Comparison of ENCODE assay signal across 14 cellular contexts in the genomic region with DNA sequence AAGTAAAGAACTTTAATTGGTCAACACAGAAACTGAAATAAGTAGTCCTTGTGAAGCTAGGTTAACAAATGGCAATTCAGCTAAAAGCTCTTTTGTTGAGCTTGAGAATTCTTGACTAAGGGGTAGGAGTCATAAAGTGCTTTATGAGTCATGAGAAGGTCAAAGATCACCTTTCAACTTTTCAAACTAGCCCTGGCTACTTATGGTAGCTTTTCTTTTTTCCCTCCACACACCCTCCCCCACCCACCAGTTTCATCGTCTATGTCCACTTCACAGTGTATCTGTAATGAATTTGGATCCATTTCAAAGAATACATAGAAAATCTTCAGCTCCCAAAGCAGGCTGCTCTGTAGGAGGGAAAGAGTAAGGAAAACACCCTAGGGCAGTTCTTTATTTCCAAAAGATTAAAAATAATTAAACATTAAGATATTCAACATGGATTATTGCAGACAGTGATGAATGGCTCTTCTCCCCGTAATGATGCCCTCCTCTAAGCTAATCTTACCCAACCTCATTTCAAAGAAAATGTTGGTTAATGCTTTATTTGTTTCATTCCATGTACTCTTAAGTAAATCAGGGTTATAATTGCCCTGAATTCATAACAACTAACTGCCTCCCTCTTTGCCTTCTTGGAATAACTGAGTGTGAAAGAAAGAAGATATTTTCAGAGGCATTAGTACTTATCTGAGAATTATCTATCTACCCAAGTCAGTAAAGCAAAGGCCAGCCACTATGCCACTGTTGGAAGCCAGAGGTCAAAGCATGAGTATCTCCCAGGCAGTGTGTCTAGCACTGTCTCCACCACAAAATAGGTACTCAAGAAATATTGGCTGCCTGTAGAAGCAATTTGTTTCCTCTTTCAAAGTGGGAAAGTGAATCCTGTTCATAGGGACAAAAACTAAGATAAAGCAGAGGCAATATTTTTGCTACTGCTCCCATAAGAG.
DNase-seq lines count a peak whose midpoint lies in the region; ATAC-seq and TF ChIP-seq lines count a peak whose summit lies in the region.
"Had no signal": no experiment of that assay in that cellular context is flagged by ENCODE, and none has a peak within 500 bp of the region (broad histone marks: within the 10 kb centered on the region; RNA-seq: fewer than 3 reads in every experiment).

No MANE protein-coding gene starts in this region.

- CTCF ChIA-PET in naive thymus-derived CD4-positive, alpha-beta T cell (lab: Charles Lee): no interaction called here

- H3K36me3 ChIP-seq in parathyroid adenoma (ENCODE audit: control insufficient read depth, insufficient read depth, low read length): no peaks in the 10 kb centered on the region
- no peaks in the 10 kb centered on the region for H3K36me3 ChIP-seq in naive thymus-derived CD4-positive, alpha-beta T cell (ENCODE audit: control insufficient read depth in 2 of 3, insufficient read depth in 3 of 3, low read length in 3 of 3)
- H3K36me3 ChIP-seq: Peyer's patch, spleen had no signal

- POLR2A ChIA-PET in naive thymus-derived CD4-positive, alpha-beta T cell (lab: Charles Lee): no interaction called here

- TF ChIP-seq CTCF in fibroblast of pulmonary artery (IDR thresholded peaks at IDR 0.05; ENCODE audit: low read length, missing control alignments): no peak
- TF ChIP-seq CTCF in parathyroid adenoma (IDR thresholded peaks at IDR 0.05): no peak

- H3K27ac Mint-ChIP-seq in naive thymus-derived CD4-positive, alpha-beta T cell: no peak overlapping the region
- H3K27ac Mint-ChIP-seq: naive B cell had no signal

- H2AFZ ChIP-seq in parathyroid adenoma: peak overlapping the region; percentile 16

- no peak overlapping the region for H3K9ac ChIP-seq in parathyroid adenoma

- no peaks in the 10 kb centered on the region for H3K79me2 ChIP-seq in parathyroid adenoma

- H3K9me3 ChIP-seq in parathyroid adenoma (ENCODE audit: control insufficient read depth, low read length): no peaks in the 10 kb centered on the region
- no peaks in the 10 kb centered on the region for H3K9me3 ChIP-seq in naive thymus-derived CD4-positive, alpha-beta T cell (ENCODE audit: control insufficient read depth in 2 of 3, low read length in 3 of 3)
- H3K9me3 ChIP-seq: Peyer's patch, spleen had no signal

- ATAC-seq in HG03432 (IDR thresholded peaks at IDR 0.05; ENCODE audit: unreplicated experiment) (no peak), HG02885 (IDR thresholded peaks at IDR 0.05; ENCODE audit: poor library complexity, unreplicated experiment) (no peak)
- ATAC-seq in naive thymus-derived CD4-positive, alpha-beta T cell: no peak

- peaks cover 0 to 1% (median 0%) of the 10 kb centered on the region in 11 donors for H3K9me3 Mint-ChIP-seq in naive thymus-derived CD4-positive, alpha-beta T cell

- H3K27me3 Mint-ChIP-seq in naive thymus-derived CD4-positive, alpha-beta T cell: peaks cover 0 to 6% (median 3%) of the 10 kb centered on the region in 5 donors

- no peaks in the 10 kb centered on the region for H3K27me3 ChIP-seq in parathyroid adenoma (ENCODE audit: control insufficient read depth, insufficient read depth, low read length)
- no peaks in the 10 kb centered on the region for H3K27me3 ChIP-seq in naive thymus-derived CD4-positive, alpha-beta T cell (ENCODE audit: control insufficient read depth in 2 of 2, insufficient read depth in 2 of 2, low read length in 2 of 2)
- H3K27me3 ChIP-seq: Peyer's patch, spleen had no signal

- H3K4me1 Mint-ChIP-seq in naive thymus-derived CD4-positive, alpha-beta T cell: no peaks in the 10 kb centered on the region
- H3K4me1 Mint-ChIP-seq: naive B cell had no signal

- intact Hi-C loops in naive thymus-derived CD4-positive, alpha-beta T cell (cut with micrococcal nuclease): no loop called here

- no peak overlapping the region for H3K27ac ChIP-seq in parathyroid adenoma
- no peak overlapping the region for H3K27ac ChIP-seq in naive thymus-derived CD4-positive, alpha-beta T cell (ENCODE audit: low read depth, low read length)
- H3K27ac ChIP-seq: Peyer's patch, spleen had no signal

- H3K4me3 ChIP-seq in fibroblast of pulmonary artery (replicated peaks; ENCODE audit: low read depth, low read length) (no peak overlapping the region), parathyroid adenoma (ENCODE audit: low read depth, low read length) (no peak overlapping the region)
- no peak overlapping the region for H3K4me3 ChIP-seq in naive thymus-derived CD4-positive, alpha-beta T cell (ENCODE audit: low read length)
- H3K4me3 ChIP-seq: Peyer's patch, spleen had no signal

- H3K36me3 Mint-ChIP-seq in naive thymus-derived CD4-positive, alpha-beta T cell: no peaks in the 10 kb centered on the region

- peaks cover 5% of the 10 kb centered on the region for H3K4me1 ChIP-seq in parathyroid adenoma
- H3K4me1 ChIP-seq in naive thymus-derived CD4-positive, alpha-beta T cell (ENCODE audit: control insufficient read depth in 2 of 2, insufficient read depth in 2 of 2, low read length in 2 of 2): no peaks in the 10 kb centered on the region
- H3K4me1 ChIP-seq: spleen had no signal

- peak; percentile 51 for DNase-seq in ELR (ENCODE audit: low read depth)
- peak; percentile 86 for DNase-seq in RPMI7951 (ENCODE audit: low read depth)
- peak; percentile 32 for DNase-seq in fibroblast of pulmonary artery (ENCODE audit: low read depth)
- DNase-seq in naive thymus-derived CD4-positive, alpha-beta T cell: no peak
- no peak for DNase-seq in activated T-cell treated with anti-CD3 and anti-CD28 coated beads, Interleukin-2, amount 50 U/mL, for 1 hour
- DNase-seq: C1 segment of cervical spinal cord; effector memory CD4-positive, alpha-beta T cell; naive B cell; NCI-H2107; Peyer's patch; spleen had no signal

- H3K4me2 ChIP-seq in parathyroid adenoma (ENCODE audit: low read length): no peak overlapping the region

- no peak overlapping the region for H3K4me3 Mint-ChIP-seq in naive thymus-derived CD4-positive, alpha-beta T cell
- H3K4me3 Mint-ChIP-seq: naive B cell had no signal

Comparison
In these comparisons a context has a peak if more than half of its experiments do, and no peak if none do; other contexts are left out.
1. DNase-seq: peak in ELR (single experiment), RPMI7951 (single experiment) and fibroblast of pulmonary artery (single experiment); none in naive thymus-derived CD4-positive, alpha-beta T cell (0 of 9) and activated T-cell treated with anti-CD3 and anti-CD28 coated beads, Interleukin-2, amount 50 U/mL, for 1 hour (single experiment).